28 cellular contexts compared by ENCODE assay signal in genomic region chr10:122168598-122168997, GRCh38.
A peak's percentile ranks its signal among the peaks of the same experiment; 100 is the strongest.
DNase-seq lines count a peak whose midpoint lies in the region; ATAC-seq and TF ChIP-seq lines count a peak whose summit lies in the region.
"Had no signal": no experiment of that assay in that cellular context is flagged by ENCODE, and none has a peak within 500 bp of the region (broad histone marks: within the 10 kb centered on the region; RNA-seq: fewer than 3 reads in every experiment).

No MANE protein-coding gene starts in this region.

- 100% methylated on average over 1 of the region's 2 CpGs for WGBS in mesenchymal stem cell
- 79% methylated on average over 2 of the region's 2 CpGs for WGBS in suprapubic skin

- peaks cover 70% of the 10 kb centered on the region for H3K27me3 Mint-ChIP-seq in stimulated activated naive CD8-positive, alpha-beta T cell treated with anti-CD3 and anti-CD28 coated beads, Interleukin-15, amount 100 ng/mL, for 72 hours
- H3K27me3 Mint-ChIP-seq in brain, result peaks cover 3% of the 10 kb centered on the region

- H3K4me1 ChIP-seq in mesenchymal stem cell (ENCODE audit: control insufficient read depth, insufficient read depth, low read depth, low read length) (peaks cover 26% of the 10 kb centered on the region), suprapubic skin (peaks cover 32% of the 10 kb centered on the region)

- H3K27ac ChIP-seq in mesenchymal stem cell (ENCODE audit: low read length, poor library complexity, severe bottlenecking) (no peak overlapping the region), suprapubic skin (no peak overlapping the region)
- H3K27ac ChIP-seq: brain microvascular endothelial cell, C4-2B, left lung, neutrophil, VCaP had no signal

- H3K4ac ChIP-seq in mesenchymal stem cell (ENCODE audit: low read depth in 1 of 2, low read length in 2 of 2), result no peak overlapping the region

- no peak overlapping the region for H2AK5ac ChIP-seq in mesenchymal stem cell (ENCODE audit: low read length, severe bottlenecking)

- H2BK120ac ChIP-seq in mesenchymal stem cell (ENCODE audit: low read depth, low read length), result no peak overlapping the region

- TF ChIP-seq EP300 in suprapubic skin (IDR thresholded peaks at IDR 0.05), result no peak

- H3K79me1 ChIP-seq in mesenchymal stem cell (replicated peaks; ENCODE audit: low read length, poor library complexity, severe bottlenecking), result peaks cover 44% of the 10 kb centered on the region

- no peak overlapping the region for H2BK12ac ChIP-seq in mesenchymal stem cell (ENCODE audit: low read length in 2 of 2)

- peak; percentile 16 for ATAC-seq in stimulated activated naive CD8-positive, alpha-beta T cell treated with anti-CD3 and anti-CD28 coated beads, Interleukin-15, amount 100 ng/mL, for 72 hours
- no peak for ATAC-seq in stimulated activated naive CD8-positive, alpha-beta T cell treated with anti-CD3 and anti-CD28 coated beads, Interleukin-15, Interleukin-2, amounts not matched to agents 100 U/mL and 50 U/mL, for 24 hours
- no peak for ATAC-seq in HG02970 (IDR thresholded peaks at IDR 0.05; ENCODE audit: low FRiP score, unreplicated experiment)
- ATAC-seq: left lung, sciatic nerve had no signal

- no peak overlapping the region for H2BK15ac ChIP-seq in mesenchymal stem cell (ENCODE audit: low read depth, poor library complexity, severe bottlenecking)

- TF ChIP-seq POLR2A in suprapubic skin (IDR thresholded peaks at IDR 0.05), result no peak

- H2BK5ac ChIP-seq in mesenchymal stem cell (ENCODE audit: low read depth, low read length, poor library complexity, severe bottlenecking), result no peak overlapping the region

- H2AFZ ChIP-seq in mesenchymal stem cell (ENCODE audit: low read depth, low read length), result no peak overlapping the region

- H4K8ac ChIP-seq in mesenchymal stem cell (ENCODE audit: low read length), result no peak overlapping the region

- no peak overlapping the region for H3K4me2 ChIP-seq in mesenchymal stem cell (ENCODE audit: low read length, poor library complexity, severe bottlenecking)

- DNase-seq in stimulated activated naive CD8-positive, alpha-beta T cell treated with anti-CD3 and anti-CD28 coated beads, Interleukin-15, amount 100 ng/mL, for 72 hours, result no peak
- no peak for DNase-seq in stimulated activated naive CD8-positive, alpha-beta T cell treated with anti-CD3 and anti-CD28 coated beads, Interleukin-15, Interleukin-2, amounts not matched to agents 100 U/mL and 50 U/mL, for 24 hours
- DNase-seq in mesenchymal stem cell, result peak; percentile 37
- DNase-seq in H7, result no peak
- no peak for DNase-seq in suprapubic skin (ENCODE audit: low spot score in 2 of 2)
- DNase-seq: activated CD4-positive, alpha-beta T cell treated with anti-CD3 and anti-CD28 coated beads for 48 hours; amniotic stem cell; brain microvascular endothelial cell; COR-L47; DND-41; left lung; MV-4-11; NCI-H1694; NCI-H226; NCI-H774; posterior cingulate gyrus; stimulated activated CD4-positive, alpha-beta T cell treated with anti-CD3 and anti-CD28 coated beads, Interleukin-12 subunit alpha, Interleukin-12 subunit beta, amount 100 ng/mL, for 4 hours; stimulated activated CD4-positive, alpha-beta T cell treated with anti-CD3 and anti-CD28 coated beads, Interleukin-2, amount 100 ng/mL, for 48 hours; T-helper 9 cell had no signal

- H3K9ac ChIP-seq in mesenchymal stem cell (ENCODE audit: low read length), result no peak overlapping the region

- no peak overlapping the region for H3K14ac ChIP-seq in mesenchymal stem cell (ENCODE audit: low read length in 2 of 2)

- no peak overlapping the region for H3K18ac ChIP-seq in mesenchymal stem cell (ENCODE audit: low read depth in 1 of 2, low read length in 2 of 2)

- peaks cover 5% of the 10 kb centered on the region for H3K36me3 Mint-ChIP-seq in brain
- H3K36me3 Mint-ChIP-seq: activated naive CD4-positive, alpha-beta T cell treated with anti-CD3 and anti-CD28 coated beads, Interleukin-2, amount 50 U/mL, for 24 hours; memory B cell had no signal

- no peaks in the 10 kb centered on the region for H3K9me3 Mint-ChIP-seq in stimulated activated naive CD8-positive, alpha-beta T cell treated with anti-CD3 and anti-CD28 coated beads, Interleukin-15, amount 100 ng/mL, for 72 hours
- H3K9me3 Mint-ChIP-seq in brain, result no peaks in the 10 kb centered on the region
- H3K9me3 Mint-ChIP-seq: activated naive CD4-positive, alpha-beta T cell treated with anti-CD3 and anti-CD28 coated beads, Interleukin-2, amount 50 U/mL, for 24 hours; memory B cell; type B pancreatic cell had no signal

- TF ChIP-seq CTCF in brain (conservative IDR thresholded peaks at IDR 0.05), result no peak
- TF ChIP-seq CTCF in suprapubic skin (IDR thresholded peaks at IDR 0.05), result no peak

- no peak overlapping the region for H3K4me3 Mint-ChIP-seq in stimulated activated naive CD8-positive, alpha-beta T cell treated with anti-CD3 and anti-CD28 coated beads, Interleukin-15, amount 100 ng/mL, for 72 hours
- H3K4me3 Mint-ChIP-seq in brain, result peak overlapping the region; percentile 67 to 91 (median 79)
- H3K4me3 Mint-ChIP-seq: activated naive CD4-positive, alpha-beta T cell treated with anti-CD3 and anti-CD28 coated beads, Interleukin-2, amount 50 U/mL, for 24 hours; memory B cell; type B pancreatic cell had no signal

- no peak overlapping the region for H4K91ac ChIP-seq in mesenchymal stem cell (ENCODE audit: low read length)

- no peak overlapping the region for H3K27ac Mint-ChIP-seq in stimulated activated naive CD8-positive, alpha-beta T cell treated with anti-CD3 and anti-CD28 coated beads, Interleukin-15, amount 100 ng/mL, for 72 hours
- H3K27ac Mint-ChIP-seq in brain, result peak overlapping the region; percentile 63 to 99 (median 83)
- H3K27ac Mint-ChIP-seq: activated naive CD4-positive, alpha-beta T cell treated with anti-CD3 and anti-CD28 coated beads, Interleukin-2, amount 50 U/mL, for 24 hours; memory B cell; type B pancreatic cell had no signal

- no peaks in the 10 kb centered on the region for H3K36me3 ChIP-seq in mesenchymal stem cell (ENCODE audit: control insufficient read depth in 1 of 2, insufficient read depth in 2 of 2, low read depth in 1 of 2, low read length in 2 of 2)
- H3K36me3 ChIP-seq in H7 (replicated peaks; ENCODE audit: control insufficient read depth, insufficient read depth, low read length), result no peaks in the 10 kb centered on the region
- peaks cover 6% of the 10 kb centered on the region for H3K36me3 ChIP-seq in suprapubic skin
- H3K36me3 ChIP-seq: brain microvascular endothelial cell, neutrophil had no signal

- H3K4me3 ChIP-seq in mesenchymal stem cell (ENCODE audit: insufficient read depth in 1 of 2, low read depth in 1 of 2, low read length in 2 of 2), result no peak overlapping the region
- no peak overlapping the region for H3K4me3 ChIP-seq in H7 (ENCODE audit: insufficient read depth, low read depth, low read length)
- H3K4me3 ChIP-seq in suprapubic skin, result no peak overlapping the region
- H3K4me3 ChIP-seq: left lung had no signal

- H3K4me1 Mint-ChIP-seq in stimulated activated naive CD8-positive, alpha-beta T cell treated with anti-CD3 and anti-CD28 coated beads, Interleukin-15, amount 100 ng/mL, for 72 hours, result peaks cover 14% of the 10 kb centered on the region
- H3K4me1 Mint-ChIP-seq in brain, result peaks cover 95% of the 10 kb centered on the region
- H3K4me1 Mint-ChIP-seq: memory B cell had no signal

- H3K27me3 ChIP-seq in mesenchymal stem cell (ENCODE audit: control insufficient read depth in 1 of 2, insufficient read depth in 1 of 2, low read length in 2 of 2) (peaks cover 0 to 6% of the 10 kb centered on the region in 2 experiments), H7 (ENCODE audit: control insufficient read depth, insufficient read depth, low read length) (peaks cover 2% of the 10 kb centered on the region; the same call in 1 of the 2 replicates), suprapubic skin (no peaks in the 10 kb centered on the region)
- H3K27me3 ChIP-seq: brain microvascular endothelial cell had no signal

- no peak overlapping the region for H3K23ac ChIP-seq in mesenchymal stem cell (ENCODE audit: low read length in 2 of 2)

- H3K9me3 ChIP-seq in mesenchymal stem cell (ENCODE audit: control insufficient read depth, low read length), result no peaks in the 10 kb centered on the region
- H3K9me3 ChIP-seq in suprapubic skin, result no peaks in the 10 kb centered on the region
- H3K9me3 ChIP-seq: left lung, neutrophil had no signal

Comparison
In these comparisons a context has a peak if more than half of its experiments do, and no peak if none do; other contexts are left out.
1. H3K27ac Mint-ChIP-seq: peak in brain (5 of 5); none in stimulated activated naive CD8-positive, alpha-beta T cell treated with anti-CD3 and anti-CD28 coated beads, Interleukin-15, amount 100 ng/mL, for 72 hours (0 of 2).
2. H3K4me3 Mint-ChIP-seq: peak in brain (5 of 5); none in stimulated activated naive CD8-positive, alpha-beta T cell treated with anti-CD3 and anti-CD28 coated beads, Interleukin-15, amount 100 ng/mL, for 72 hours (0 of 2).